ENCODE assay signal across 8 cellular contexts in the genomic region with DNA sequence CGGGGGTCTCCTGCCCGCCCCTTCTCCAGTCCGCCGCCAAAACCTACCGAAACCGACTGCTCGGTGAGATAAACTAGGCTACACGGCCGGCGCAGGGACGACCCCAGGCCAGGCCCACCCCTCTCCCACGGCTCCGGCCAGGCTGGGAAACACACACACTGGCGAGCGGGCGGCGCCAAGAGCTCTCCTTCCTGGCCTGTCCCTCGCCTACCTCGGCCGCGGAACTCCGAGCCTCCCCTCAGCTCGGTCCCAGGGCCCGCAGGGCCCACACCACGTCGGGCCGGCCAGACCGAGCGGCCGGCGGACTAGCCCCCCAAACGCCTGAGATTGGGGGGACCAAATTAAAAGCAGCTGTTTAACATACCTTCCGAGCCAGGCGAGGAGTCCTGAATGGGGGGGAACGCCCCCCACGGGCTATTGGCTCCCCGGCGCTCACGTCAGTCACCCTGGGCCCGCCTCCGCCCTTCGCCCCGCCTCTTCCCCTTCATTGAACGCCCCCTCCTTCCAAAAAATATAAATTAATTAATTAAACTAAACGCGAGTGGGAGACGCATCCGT.
DNase-seq lines count a peak whose midpoint lies in the region; ATAC-seq and TF ChIP-seq lines count a peak whose summit lies in the region.

No MANE protein-coding gene starts in this region.

- H3K36me3 Mint-ChIP-seq in central memory CD8-positive, alpha-beta T cell (ENCODE audit: insufficient read depth), result peaks cover 35% of the 10 kb centered on the region

- ATAC-seq in central memory CD8-positive, alpha-beta T cell (replicated peaks; ENCODE audit: extremely low read depth, poor library complexity, severe bottlenecking), result no peak
- ATAC-seq in HG03095 (IDR thresholded peaks at IDR 0.05; ENCODE audit: unreplicated experiment), result no peak

- TF ChIP-seq CTCF in 22Rv1 (IDR thresholded peaks at IDR 0.05), result no peak

- H3K9me3 Mint-ChIP-seq in central memory CD8-positive, alpha-beta T cell, result no peaks in the 10 kb centered on the region

- peak overlapping the region; percentile 92 for H3K27ac Mint-ChIP-seq in central memory CD8-positive, alpha-beta T cell (ENCODE audit: low read depth)

- H3K27ac ChIP-seq in 22Rv1, result peak overlapping the region; percentile 98

- H3K4me3 Mint-ChIP-seq in central memory CD8-positive, alpha-beta T cell, result peak overlapping the region; percentile 97

- peaks cover 28% of the 10 kb centered on the region for H3K4me1 Mint-ChIP-seq in central memory CD8-positive, alpha-beta T cell

- no peaks in the 10 kb centered on the region for H3K27me3 Mint-ChIP-seq in central memory CD8-positive, alpha-beta T cell

- peak; percentile 84 for DNase-seq in GM19238 (ENCODE audit: insufficient read length, low spot score)
- peak; percentile 73 for DNase-seq in NCI-H226
- peak; percentile 78 for DNase-seq in activated CD4-positive, alpha-beta T cell treated with anti-CD3 and anti-CD28 coated beads for 1 hour
- DNase-seq in central memory CD8-positive, alpha-beta T cell (ENCODE audit: low spot score in 2 of 2), result peak; percentile 77 to 82
- peak; percentile 90 for DNase-seq in islet precursor cell
- DNase-seq in stimulated activated CD4-positive, alpha-beta T cell treated with anti-CD3 and anti-CD28 coated beads, Interleukin-12 subunit alpha, Interleukin-12 subunit beta, amount 100 ng/mL, for 24 hours (ENCODE audit: low read depth in 2 of 2), result peak; percentile 68 to 88
